ENCODE assay signal across 1 cellular context in the genomic region with DNA sequence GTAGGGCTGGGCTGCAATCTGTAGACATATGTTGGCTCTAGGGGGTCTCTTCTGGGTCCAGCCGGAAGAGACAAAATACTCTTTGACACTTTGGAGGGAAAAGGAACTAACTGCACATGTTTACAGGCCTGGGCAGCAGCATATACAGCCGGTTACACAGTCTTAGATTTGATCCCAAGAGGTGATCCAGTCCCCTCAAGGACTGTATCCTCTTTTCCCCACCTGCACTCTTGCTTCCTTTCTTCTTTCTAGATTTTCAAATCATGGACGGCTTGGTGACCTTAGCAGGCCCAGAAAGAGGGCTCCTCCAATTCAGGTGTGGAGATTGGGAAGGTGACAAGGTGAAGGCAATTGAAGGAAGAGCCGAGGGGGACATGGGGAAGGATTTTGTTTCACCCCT.
TF ChIP-seq lines count a peak whose summit lies in the region.

No MANE protein-coding gene starts in this region.

TF ChIP-seq in GM12878, 131 proteins besides CTCF, POLR2A, EP300 and RAD21:
- TF ChIP-seq RFX5 (IDR thresholded peaks at IDR 0.05; ENCODE audit: low read depth, low read length) (no peak), ESRRA (IDR thresholded peaks at IDR 0.05; ENCODE audit: low read length) (no peak), ZNF217 (IDR thresholded peaks at IDR 0.05) (no peak), RBBP5 (conservative IDR thresholded peaks at IDR 0.05) (no peak), SRF (IDR thresholded peaks at IDR 0.05; ENCODE audit: low read depth in 2 of 2, low read length in 2 of 2) (no peak), SMAD5 (IDR thresholded peaks at IDR 0.05; ENCODE audit: low read depth) (no peak), CEBPB (IDR thresholded peaks at IDR 0.05; ENCODE audit: borderline replicate concordance in 1 of 2, low read depth in 2 of 2, low read length in 2 of 2) (no peak), ZNF384 (IDR thresholded peaks at IDR 0.05; ENCODE audit: borderline replicate concordance, low read depth, low read length) (no peak), MYB (IDR thresholded peaks at IDR 0.05; ENCODE audit: borderline replicate concordance, low read depth, low read length) (no peak), POU2F2 (IDR thresholded peaks at IDR 0.05; ENCODE audit: borderline replicate concordance, low read depth, low read length) (no peak), TAF1 (IDR thresholded peaks at IDR 0.05; ENCODE audit: borderline replicate concordance, low read depth, low read length) (no peak), DPF2 (IDR thresholded peaks at IDR 0.05) (no peak), SIN3A (IDR thresholded peaks at IDR 0.05; ENCODE audit: low read depth, low read length) (no peak), NRF1 (conservative IDR thresholded peaks at IDR 0.05; ENCODE audit: low read depth, low read length) (no peak), ZZZ3 (IDR thresholded peaks at IDR 0.05; ENCODE audit: control insufficient read depth, insufficient read length, low read depth) (no peak), CHD4 (IDR thresholded peaks at IDR 0.05) (no peak)
- TF ChIP-seq, protein P1, sequence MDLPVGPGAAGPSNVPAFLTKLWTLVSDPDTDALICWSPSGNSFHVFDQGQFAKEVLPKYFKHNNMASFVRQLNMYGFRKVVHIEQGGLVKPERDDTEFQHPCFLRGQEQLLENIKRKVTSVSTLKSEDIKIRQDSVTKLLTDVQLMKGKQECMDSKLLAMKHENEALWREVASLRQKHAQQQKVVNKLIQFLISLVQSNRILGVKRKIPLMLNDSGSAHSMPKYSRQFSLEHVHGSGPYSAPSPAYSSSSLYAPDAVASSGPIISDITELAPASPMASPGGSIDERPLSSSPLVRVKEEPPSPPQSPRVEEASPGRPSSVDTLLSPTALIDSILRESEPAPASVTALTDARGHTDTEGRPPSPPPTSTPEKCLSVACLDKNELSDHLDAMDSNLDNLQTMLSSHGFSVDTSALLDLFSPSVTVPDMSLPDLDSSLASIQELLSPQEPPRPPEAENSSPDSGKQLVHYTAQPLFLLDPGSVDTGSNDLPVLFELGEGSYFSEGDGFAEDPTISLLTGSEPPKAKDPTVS (IDR thresholded peaks at IDR 0.05; ENCODE audit: low read depth, low read length) = no peak
- TF ChIP-seq, protein P2, sequence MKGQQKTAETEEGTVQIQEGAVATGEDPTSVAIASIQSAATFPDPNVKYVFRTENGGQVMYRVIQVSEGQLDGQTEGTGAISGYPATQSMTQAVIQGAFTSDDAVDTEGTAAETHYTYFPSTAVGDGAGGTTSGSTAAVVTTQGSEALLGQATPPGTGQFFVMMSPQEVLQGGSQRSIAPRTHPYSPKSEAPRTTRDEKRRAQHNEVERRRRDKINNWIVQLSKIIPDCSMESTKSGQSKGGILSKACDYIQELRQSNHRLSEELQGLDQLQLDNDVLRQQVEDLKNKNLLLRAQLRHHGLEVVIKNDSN (IDR thresholded peaks at IDR 0.05; ENCODE audit: borderline replicate concordance, extremely low read length, insufficient read depth, low read depth, low read length) = no peak
- TF ChIP-seq, protein P3, sequence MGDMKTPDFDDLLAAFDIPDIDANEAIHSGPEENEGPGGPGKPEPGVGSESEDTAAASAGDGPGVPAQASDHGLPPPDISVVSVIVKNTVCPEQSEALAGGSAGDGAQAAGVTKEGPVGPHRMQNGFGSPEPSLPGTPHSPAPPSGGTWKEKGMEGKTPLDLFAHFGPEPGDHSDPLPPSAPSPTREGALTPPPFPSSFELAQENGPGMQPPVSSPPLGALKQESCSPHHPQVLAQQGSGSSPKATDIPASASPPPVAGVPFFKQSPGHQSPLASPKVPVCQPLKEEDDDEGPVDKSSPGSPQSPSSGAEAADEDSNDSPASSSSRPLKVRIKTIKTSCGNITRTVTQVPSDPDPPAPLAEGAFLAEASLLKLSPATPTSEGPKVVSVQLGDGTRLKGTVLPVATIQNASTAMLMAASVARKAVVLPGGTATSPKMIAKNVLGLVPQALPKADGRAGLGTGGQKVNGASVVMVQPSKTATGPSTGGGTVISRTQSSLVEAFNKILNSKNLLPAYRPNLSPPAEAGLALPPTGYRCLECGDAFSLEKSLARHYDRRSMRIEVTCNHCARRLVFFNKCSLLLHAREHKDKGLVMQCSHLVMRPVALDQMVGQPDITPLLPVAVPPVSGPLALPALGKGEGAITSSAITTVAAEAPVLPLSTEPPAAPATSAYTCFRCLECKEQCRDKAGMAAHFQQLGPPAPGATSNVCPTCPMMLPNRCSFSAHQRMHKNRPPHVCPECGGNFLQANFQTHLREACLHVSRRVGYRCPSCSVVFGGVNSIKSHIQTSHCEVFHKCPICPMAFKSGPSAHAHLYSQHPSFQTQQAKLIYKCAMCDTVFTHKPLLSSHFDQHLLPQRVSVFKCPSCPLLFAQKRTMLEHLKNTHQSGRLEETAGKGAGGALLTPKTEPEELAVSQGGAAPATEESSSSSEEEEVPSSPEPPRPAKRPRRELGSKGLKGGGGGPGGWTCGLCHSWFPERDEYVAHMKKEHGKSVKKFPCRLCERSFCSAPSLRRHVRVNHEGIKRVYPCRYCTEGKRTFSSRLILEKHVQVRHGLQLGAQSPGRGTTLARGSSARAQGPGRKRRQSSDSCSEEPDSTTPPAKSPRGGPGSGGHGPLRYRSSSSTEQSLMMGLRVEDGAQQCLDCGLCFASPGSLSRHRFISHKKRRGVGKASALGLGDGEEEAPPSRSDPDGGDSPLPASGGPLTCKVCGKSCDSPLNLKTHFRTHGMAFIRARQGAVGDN (IDR thresholded peaks at IDR 0.05) = no peak
TF ChIP-seq in GM12878: peak in this region for 0.
